ENCODE assay signal across 8 cellular contexts in genomic region chr2:204871246-204871953, GRCh38.
DNase-seq lines count a peak whose midpoint lies in the region; ATAC-seq and TF ChIP-seq lines count a peak whose summit lies in the region.

No MANE protein-coding gene starts in this region.

- no peaks in the 10 kb centered on the region for H3K36me3 Mint-ChIP-seq in type B pancreatic cell

- intact Hi-C loops in posterior vena cava (cut with DNase I): no loop called here

- peak; percentile 68 for TF ChIP-seq CTCF in type B pancreatic cell (conservative IDR thresholded peaks at IDR 0.05)

- no peaks in the 10 kb centered on the region for H3K9me3 Mint-ChIP-seq in type B pancreatic cell

- no peak overlapping the region for H3K4me3 Mint-ChIP-seq in type B pancreatic cell

- peaks cover 21% of the 10 kb centered on the region for H3K4me1 Mint-ChIP-seq in type B pancreatic cell (ENCODE audit: unreplicated experiment)

- H3K27ac Mint-ChIP-seq in type B pancreatic cell: no peak overlapping the region

- no peaks in the 10 kb centered on the region for H3K27me3 Mint-ChIP-seq in type B pancreatic cell

- DNase-seq in Ammon's horn (ENCODE audit: low spot score) (peak; percentile 67), SK-N-DZ (ENCODE audit: low spot score) (peak; percentile 55), glomerular visceral epithelial cell (ENCODE audit: extremely low spot score) (peak; percentile 42), type B pancreatic cell (ENCODE audit: extremely low spot score, unreplicated experiment) (no peak), posterior vena cava (ENCODE audit: low spot score) (no peak)

- ATAC-seq in HG03442 (IDR thresholded peaks at IDR 0.05; ENCODE audit: unreplicated experiment) (peak; percentile 50), HG03378 (IDR thresholded peaks at IDR 0.05; ENCODE audit: unreplicated experiment) (no peak), HG02852 (IDR thresholded peaks at IDR 0.05; ENCODE audit: unreplicated experiment) (no peak)

Comparison
In these comparisons a context has a peak if more than half of its experiments do, and no peak if none do; other contexts are left out.
1. DNase-seq: peak in Ammon's horn (single experiment), SK-N-DZ (single experiment) and glomerular visceral epithelial cell (single experiment); none in type B pancreatic cell (single experiment) and posterior vena cava (single experiment).